Comparison of ENCODE assay signal across 1 cellular context in the genomic region with DNA sequence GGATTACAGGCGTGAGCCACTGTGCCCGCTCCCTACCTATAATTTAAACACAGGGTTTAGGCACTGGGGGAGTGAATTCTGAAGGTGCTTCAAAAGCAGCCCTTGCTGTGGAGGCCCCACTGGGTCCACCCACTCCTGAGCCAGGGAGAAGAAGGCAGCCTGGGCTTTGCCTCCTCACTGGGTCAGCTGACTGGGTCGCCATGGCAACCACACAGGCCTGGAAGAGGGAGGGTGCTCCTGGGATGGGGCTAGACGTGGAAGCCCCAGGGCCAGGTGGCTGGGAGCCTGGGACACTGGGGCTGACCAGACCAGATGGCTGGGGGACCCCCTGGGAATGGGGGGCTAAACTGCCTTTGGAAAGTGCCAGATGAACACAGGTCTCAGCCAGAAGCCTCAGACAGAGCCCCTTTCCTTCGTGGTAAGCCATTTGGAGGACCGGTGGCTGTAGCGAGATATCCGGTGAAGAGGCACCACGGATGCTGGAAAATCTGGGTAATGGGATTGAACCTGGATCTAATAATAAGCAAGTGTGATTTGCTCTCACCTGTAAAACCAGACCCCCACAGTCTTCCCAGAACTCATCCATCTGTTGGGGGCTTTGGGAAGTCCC.
A peak's percentile ranks its signal among the peaks of the same experiment; 100 is the strongest.
TF ChIP-seq lines count a peak whose summit lies in the region.

No MANE protein-coding gene starts in this region.

TF ChIP-seq in SK-N-SH, 30 proteins besides CTCF, POLR2A, EP300 and RAD21:
- no peak for TF ChIP-seq EZH2phosphoT487 (IDR thresholded peaks at IDR 0.05; ENCODE audit: borderline replicate concordance, low read depth)
- TF ChIP-seq, protein P1, sequence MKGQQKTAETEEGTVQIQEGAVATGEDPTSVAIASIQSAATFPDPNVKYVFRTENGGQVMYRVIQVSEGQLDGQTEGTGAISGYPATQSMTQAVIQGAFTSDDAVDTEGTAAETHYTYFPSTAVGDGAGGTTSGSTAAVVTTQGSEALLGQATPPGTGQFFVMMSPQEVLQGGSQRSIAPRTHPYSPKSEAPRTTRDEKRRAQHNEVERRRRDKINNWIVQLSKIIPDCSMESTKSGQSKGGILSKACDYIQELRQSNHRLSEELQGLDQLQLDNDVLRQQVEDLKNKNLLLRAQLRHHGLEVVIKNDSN (IDR thresholded peaks at IDR 0.05; ENCODE audit: borderline replicate concordance, low read depth): peak; percentile 71; the same call in 1 of the 2 replicates
